26 cellular contexts compared by ENCODE assay signal in the genomic region with DNA sequence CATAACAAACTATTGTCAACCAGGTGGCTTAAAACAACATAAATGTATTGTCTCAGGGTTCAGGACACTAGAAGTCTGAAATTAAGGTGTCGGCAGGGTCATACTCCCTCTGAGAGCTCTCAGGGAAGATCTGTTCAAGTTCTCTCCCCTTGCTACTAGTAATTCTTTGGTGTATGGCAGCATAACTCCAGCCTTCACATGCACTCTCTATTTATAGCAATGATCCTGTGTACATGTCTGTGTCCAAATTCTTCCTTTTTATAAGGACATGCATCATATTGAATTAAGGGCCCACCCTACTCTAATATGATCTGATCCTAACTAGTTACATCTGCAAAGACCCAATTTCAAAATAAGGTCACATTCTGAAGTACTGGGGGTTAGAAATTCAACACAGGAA. TPM values are rescaled to one million over a fixed set of nuclear protein-coding genes. Genes with fewer than 3 reads are reported as not detected.
"Had no signal": no experiment of that assay in that cellular context is flagged by ENCODE, and none has a peak within 500 bp of the region (broad histone marks: within the 10 kb centered on the region; RNA-seq: fewer than 3 reads in every experiment).

No MANE protein-coding gene starts in this region.

- H3K27me3 Mint-ChIP-seq: stimulated activated memory B cell treated with anti-CD40 and anti-IgM and Interleukin-4, amounts not matched to agents 10 μg/mL and 1 μg/mL and 100 μg/mL, for 72 hours; stimulated activated naive CD8-positive, alpha-beta T cell treated with anti-CD3 and anti-CD28 coated beads, Interleukin-15, amount 100 ng/mL, for 72 hours; type B pancreatic cell had no signal

- H3K9ac ChIP-seq: parathyroid adenoma had no signal

- H3K36me3 Mint-ChIP-seq: immature natural killer cell; naive thymus-derived CD8-positive, alpha-beta T cell; stimulated activated memory B cell treated with anti-CD40 and anti-IgM and Interleukin-4, amounts not matched to agents 10 μg/mL and 1 μg/mL and 100 μg/mL, for 72 hours; type B pancreatic cell had no signal

- H3K36me3 ChIP-seq: lower lobe of right lung, tibial nerve, uterus had no signal

- ATAC-seq: lower lobe of right lung; naive thymus-derived CD8-positive, alpha-beta T cell; sciatic nerve; stimulated activated memory B cell treated with anti-CD40 and anti-IgM and Interleukin-4, amounts not matched to agents 10 μg/mL and 1 μg/mL and 100 μg/mL, for 72 hours; stimulated activated naive CD8-positive, alpha-beta T cell treated with anti-CD3 and anti-CD28 coated beads, Interleukin-15, amount 100 ng/mL, for 72 hours had no signal

- DNase-seq: head of caudate nucleus; hypothalamus; immature natural killer cell; kidney; lower lobe of right lung; mammary epithelial cell; mesenchymal stem cell; naive thymus-derived CD8-positive, alpha-beta T cell; nucleus accumbens; retina; stimulated activated CD4-positive, alpha-beta T cell treated with anti-CD3 and anti-CD28 coated beads, Interleukin-1b, Interleukin-23, amount 100 ng/mL, for 48 hours; stimulated activated CD4-positive, alpha-beta T cell treated with anti-CD3 and anti-CD28 coated beads, Interleukin-2, amount 100 ng/mL, for 48 hours; stimulated activated CD4-positive, alpha-beta T cell treated with anti-CD3 and anti-CD28 coated beads, Interleukin-4, amount 100 ng/mL, for 4 hours; stimulated activated CD8-positive, alpha-beta memory T cell treated with anti-CD3 and anti-CD28 coated beads, Interleukin-4, amount 100 ng/mL, for 48 hours; stimulated activated naive CD4-positive, alpha-beta T cell treated with Interleukin-2 at 50 U/mL for 16 hours; stimulated activated naive CD8-positive, alpha-beta T cell treated with anti-CD3 and anti-CD28 coated beads, Interleukin-15, amount 100 ng/mL, for 72 hours; substantia nigra; uterus had no signal

- H3K27ac Mint-ChIP-seq: immature natural killer cell; naive thymus-derived CD8-positive, alpha-beta T cell; nephron; stimulated activated memory B cell treated with anti-CD40 and anti-IgM and Interleukin-4, amounts not matched to agents 10 μg/mL and 1 μg/mL and 100 μg/mL, for 72 hours; stimulated activated naive CD8-positive, alpha-beta T cell treated with anti-CD3 and anti-CD28 coated beads, Interleukin-15, amount 100 ng/mL, for 72 hours; type B pancreatic cell had no signal

- H3K4me1 Mint-ChIP-seq: immature natural killer cell; naive thymus-derived CD8-positive, alpha-beta T cell; neural crest cell; stimulated activated memory B cell treated with anti-CD40 and anti-IgM and Interleukin-4, amounts not matched to agents 10 μg/mL and 1 μg/mL and 100 μg/mL, for 72 hours; stimulated activated naive CD8-positive, alpha-beta T cell treated with anti-CD3 and anti-CD28 coated beads, Interleukin-15, amount 100 ng/mL, for 72 hours had no signal

- H3K9me3 Mint-ChIP-seq: type B pancreatic cell had no signal

- H3K4me3 Mint-ChIP-seq: immature natural killer cell; naive thymus-derived CD8-positive, alpha-beta T cell; nephron; neural crest cell; stimulated activated memory B cell treated with anti-CD40 and anti-IgM and Interleukin-4, amounts not matched to agents 10 μg/mL and 1 μg/mL and 100 μg/mL, for 72 hours; stimulated activated naive CD8-positive, alpha-beta T cell treated with anti-CD3 and anti-CD28 coated beads, Interleukin-15, amount 100 ng/mL, for 72 hours; type B pancreatic cell had no signal

- H3K27me3 ChIP-seq: tibial nerve, uterus had no signal

- H3K9me3 ChIP-seq: lower lobe of right lung, uterus had no signal

- H3K4me1 ChIP-seq: lower lobe of right lung, parathyroid adenoma, tibial nerve, uterus had no signal

- H3K4me3 ChIP-seq: lower lobe of right lung, smooth muscle cell, tibial nerve, uterus had no signal

- H3K27ac ChIP-seq: lower lobe of right lung, parathyroid adenoma, tibial nerve, uterus had no signal

RNA-seq across cellular contexts. Expression of a gene that starts 27.2 kb away (rescaled TPM):
- total RNA-seq: naive thymus-derived CD8-positive, alpha-beta T cell had no signal
- polyA plus RNA-seq: immature natural killer cell; naive thymus-derived CD8-positive, alpha-beta T cell had no signal
